In genomic region chr17:61487161-61487654, GRCh38 we compare ENCODE assay signal across 21 cellular contexts. TPM values are rescaled to one million over a fixed set of nuclear protein-coding genes. Genes with fewer than 3 reads are reported as not detected.
DNase-seq lines count a peak whose midpoint lies in the region; ATAC-seq, FAIRE-seq and TF ChIP-seq lines count a peak whose summit lies in the region.
"Had no signal": no experiment of that assay in that cellular context is flagged by ENCODE, and none has a peak within 500 bp of the region (broad histone marks: within the 10 kb centered on the region; RNA-seq: fewer than 3 reads in every experiment).

No MANE protein-coding gene starts in this region.

- no peak for TF ChIP-seq POLR2A in GM12892 (IDR thresholded peaks at IDR 0.05; ENCODE audit: low read depth, low read length)

- no peak for ATAC-seq in Right ventricle myocardium inferior
- ATAC-seq in naive thymus-derived CD8-positive, alpha-beta T cell = no peak
- ATAC-seq: A549, K562, PC-3 had no signal

- H3K9me3 ChIP-seq in cardiac muscle cell (ENCODE audit: low read depth) (no peaks in the 10 kb centered on the region), neuronal stem cell (replicated peaks in 1 of 2; ENCODE audit: control insufficient read depth in 2 of 2, insufficient read depth in 1 of 2, low read depth in 1 of 2, low read length in 2 of 2) (no peaks in the 10 kb centered on the region), GM23248 (ENCODE audit: low read depth) (no peaks in the 10 kb centered on the region)
- H3K9me3 ChIP-seq: A549, SJCRH30 had no signal

- H3K14ac ChIP-seq in neuronal stem cell (ENCODE audit: low read length) = no peak overlapping the region

- no peak overlapping the region for H3K4me3 ChIP-seq in cardiac muscle cell
- H3K4me3 ChIP-seq in neuronal stem cell (ENCODE audit: low read length in 2 of 2) = no peak overlapping the region
- H3K4me3 ChIP-seq in GM23248 = no peak overlapping the region
- H3K4me3 ChIP-seq: A549, GM23338, K562, SJCRH30 had no signal

- TF ChIP-seq CTCF in cardiac muscle cell (IDR thresholded peaks at IDR 0.05; ENCODE audit: low read depth, low read length) (no peak), glutamatergic neuron (IDR thresholded peaks at IDR 0.05; ENCODE audit: partially characterized antibody, unreplicated experiment) (no peak)

- CTCF ChIA-PET in HEK293T (lab: Yijun Ruan, JAX) = interaction anchor here (0.5 to 2.5 kb wide), 5 partner anchors 8 to 74 kb away, joined by 3 to 8 read pairs (median 5); no protein-coding TSS in a partner anchor

- no peaks in the 10 kb centered on the region for H3K9me2 ChIP-seq in GM23248 (ENCODE audit: insufficient read depth)

- no peaks in the 10 kb centered on the region for H3K79me2 ChIP-seq in GM23248 (ENCODE audit: insufficient read depth)

- H3K4ac ChIP-seq in neuronal stem cell (ENCODE audit: low read length) = no peak overlapping the region

- no peak overlapping the region for H3K9ac ChIP-seq in neuronal stem cell (ENCODE audit: low read depth, low read length, poor library complexity)
- no peak overlapping the region for H3K9ac ChIP-seq in GM23248

- H2BK12ac ChIP-seq in neuronal stem cell (ENCODE audit: low read length) = no peak overlapping the region

- H4K20me1 ChIP-seq in GM23248 (ENCODE audit: insufficient read depth) = no peaks in the 10 kb centered on the region

- peaks cover 3% of the 10 kb centered on the region for H3K27me3 Mint-ChIP-seq in glutamatergic neuron (ENCODE audit: unreplicated experiment)
- H3K27me3 Mint-ChIP-seq in naive thymus-derived CD8-positive, alpha-beta T cell = peaks cover 0 to 15% (median 0%) of the 10 kb centered on the region in 5 donors

- H2BK5ac ChIP-seq in neuronal stem cell (ENCODE audit: low read length) = no peak overlapping the region

- H3K36me3 Mint-ChIP-seq in glutamatergic neuron (ENCODE audit: unreplicated experiment) = no peaks in the 10 kb centered on the region
- H3K36me3 Mint-ChIP-seq in naive thymus-derived CD8-positive, alpha-beta T cell = no peaks in the 10 kb centered on the region
- H3K36me3 Mint-ChIP-seq: CD14-positive monocyte had no signal

- H3K4me1 ChIP-seq in cardiac muscle cell (ENCODE audit: low read depth) = peaks cover 37% of the 10 kb centered on the region
- peaks cover 3 to 10% of the 10 kb centered on the region in 2 donors for H3K4me1 ChIP-seq in neuronal stem cell (ENCODE audit: control insufficient read depth in 2 of 2, insufficient read depth in 1 of 2, low read depth in 1 of 2, low read length in 2 of 2)
- peaks cover 3% of the 10 kb centered on the region for H3K4me1 ChIP-seq in GM23248 (ENCODE audit: insufficient read depth)

- H3F3A ChIP-seq in GM23248 (ENCODE audit: insufficient read depth) = no peaks in the 10 kb centered on the region

- no peak for FAIRE-seq in GM12892 (lab: Jason Lieb, UNC)
- FAIRE-seq: A549, K562 had no signal

- H4K8ac ChIP-seq in neuronal stem cell (ENCODE audit: low read depth, low read length) = no peak overlapping the region

- H2BK15ac ChIP-seq in neuronal stem cell (ENCODE audit: low read length) = no peak overlapping the region

- H3K27me3 ChIP-seq in cardiac muscle cell = no peaks in the 10 kb centered on the region
- peaks cover 0 to 30% (median 0%) of the 10 kb centered on the region in 3 experiments for H3K27me3 ChIP-seq in neuronal stem cell (ENCODE audit: control insufficient read depth in 3 of 3, insufficient read depth in 3 of 3, low read depth in 1 of 3, low read length in 3 of 3)
- H3K27me3 ChIP-seq in GM23248 (replicated peaks; ENCODE audit: insufficient read depth) = no peaks in the 10 kb centered on the region
- H3K27me3 ChIP-seq: SJCRH30 had no signal

- peaks cover 58% of the 10 kb centered on the region for H3K4me1 Mint-ChIP-seq in glutamatergic neuron (ENCODE audit: low read depth, unreplicated experiment)
- H3K4me1 Mint-ChIP-seq in naive thymus-derived CD8-positive, alpha-beta T cell = no peaks in the 10 kb centered on the region
- H3K4me1 Mint-ChIP-seq: CD14-positive monocyte had no signal

- no peak overlapping the region for H2BK120ac ChIP-seq in neuronal stem cell (ENCODE audit: low read depth, low read length)

- peaks cover 5% of the 10 kb centered on the region for H3K9me3 Mint-ChIP-seq in glutamatergic neuron (ENCODE audit: unreplicated experiment)
- no peaks in the 10 kb centered on the region for H3K9me3 Mint-ChIP-seq in naive thymus-derived CD8-positive, alpha-beta T cell
- H3K9me3 Mint-ChIP-seq: CD14-positive monocyte, GM23338, HFFc6 had no signal

- intact Hi-C loops in Right ventricle myocardium inferior (cut with DNase I) = no loop called here

- H3K36me3 ChIP-seq in cardiac muscle cell (no peaks in the 10 kb centered on the region), neuronal stem cell (replicated peaks in 1 of 2; ENCODE audit: control insufficient read depth in 2 of 2, insufficient read depth in 2 of 2, low read length in 2 of 2) (no peaks in the 10 kb centered on the region), GM23248 (ENCODE audit: low read depth) (no peaks in the 10 kb centered on the region)
- H3K36me3 ChIP-seq: SJCRH30 had no signal

- in situ Hi-C loops in GM23248 (cut with MboI) = no loop called here

- H3K27ac ChIP-seq in cardiac muscle cell (peak overlapping the region; percentile 94), neuronal stem cell (replicated peaks; ENCODE audit: low read length) (no peak overlapping the region), GM23248 (no peak overlapping the region)
- H3K27ac ChIP-seq: RWPE1 had no signal

- H3K4me2 ChIP-seq in neuronal stem cell (ENCODE audit: insufficient read depth, low read length, poor library complexity, severe bottlenecking) (no peak overlapping the region), GM23248 (ENCODE audit: unreplicated experiment) (no peak overlapping the region)
- H3K4me2 ChIP-seq: A549, GM23338 had no signal

- H3K27ac Mint-ChIP-seq in glutamatergic neuron (ENCODE audit: unreplicated experiment) = peak overlapping the region; percentile 78
- no peak overlapping the region for H3K27ac Mint-ChIP-seq in naive thymus-derived CD8-positive, alpha-beta T cell
- H3K27ac Mint-ChIP-seq: CD14-positive monocyte, GM23338, HFFc6 had no signal

- POLR2A ChIA-PET in HEK293T (lab: Yijun Ruan, JAX) = interaction anchor here (0.8 to 5.2 kb wide), 3 partner anchors 8 to 19 kb away, joined by 4 to 40 read pairs (median 7); no protein-coding TSS in a partner anchor
- POLR2A ChIA-PET in naive thymus-derived CD8-positive, alpha-beta T cell (lab: Charles Lee) = no interaction called here

- no peak for DNase-seq in cardiac muscle cell (ENCODE audit: low read depth in 1 of 2, low spot score in 1 of 2)
- no peak for DNase-seq in Right ventricle myocardium inferior (ENCODE audit: missing footprints)
- no peak for DNase-seq in glutamatergic neuron
- no peak for DNase-seq in neuronal stem cell (ENCODE audit: low spot score)
- DNase-seq in HEK293T (ENCODE audit: extremely low spot score) = no peak
- no peak for DNase-seq in naive thymus-derived CD8-positive, alpha-beta T cell
- DNase-seq in GM12892 (ENCODE audit: insufficient read length) = no peak
- no peak for DNase-seq in GM23248
- DNase-seq: DMS53, NCI-H1417 treated with DMSO at 0.1 percent for 48 hours, NCI-H2029, NCI-H2171, NCI-H748 treated with DMSO at 0.1 percent for 48 hours, PC-3 had no signal

- no peak overlapping the region for H3K23ac ChIP-seq in neuronal stem cell (ENCODE audit: low read depth, low read length, poor library complexity)

- no peak overlapping the region for H2AK5ac ChIP-seq in neuronal stem cell (ENCODE audit: low read depth, low read length)

- no CpG with 5 or more reads among the region's 20 CpGs for WGBS in neuronal stem cell (ENCODE audit: extremely low coverage in 2 of 2, insufficient read length in 2 of 2, insufficient replicate concordance in 1 of 2), 2 donors
- WGBS in GM23248 (ENCODE audit: low coverage in 1 of 2, low lambda C conversion rate in 2 of 2, missing lambda C conversion rate in 2 of 2), 2 experiments = 47 to 57% methylated on average over 20 of the region's 20 CpGs

- H2AFZ ChIP-seq in neuronal stem cell (ENCODE audit: low read length) = no peak overlapping the region
- no peak overlapping the region for H2AFZ ChIP-seq in GM23248

- no peak overlapping the region for H4K91ac ChIP-seq in neuronal stem cell (ENCODE audit: low read depth, low read length, poor library complexity)

- H3K4me3 Mint-ChIP-seq in glutamatergic neuron (ENCODE audit: unreplicated experiment) = peak overlapping the region; percentile 37
- H3K4me3 Mint-ChIP-seq in naive thymus-derived CD8-positive, alpha-beta T cell = no peak overlapping the region
- H3K4me3 Mint-ChIP-seq: CD14-positive monocyte, GM23338, HFFc6 had no signal

- no peaks in the 10 kb centered on the region for H3K79me1 ChIP-seq in neuronal stem cell (ENCODE audit: low read depth, low read length)

- peak overlapping the region; percentile 21 for H3K18ac ChIP-seq in neuronal stem cell (ENCODE audit: low read length)

TF ChIP-seq in HEK293T, 16 proteins besides CTCF, POLR2A, EP300 and RAD21 (continues in another document):
- no peak for TF ChIP-seq ARNT (IDR thresholded peaks at IDR 0.05)
- TF ChIP-seq HDGF (IDR thresholded peaks at IDR 0.05; ENCODE audit: borderline replicate concordance) = no peak
- TF ChIP-seq NFRKB (IDR thresholded peaks at IDR 0.05) = no peak
- TF ChIP-seq SUZ12 (IDR thresholded peaks at IDR 0.05) = no peak
- no peak for TF ChIP-seq L3MBTL2 (conservative IDR thresholded peaks at IDR 0.05)
- no peak for TF ChIP-seq CTBP1 (IDR thresholded peaks at IDR 0.05; ENCODE audit: borderline replicate concordance)
- TF ChIP-seq ELF4 (IDR thresholded peaks at IDR 0.05) = no peak
- no peak for TF ChIP-seq SP1 (IDR thresholded peaks at IDR 0.05)
- TF ChIP-seq FOXM1 (IDR thresholded peaks at IDR 0.05; ENCODE audit: borderline replicate concordance) = no peak
- no peak for TF ChIP-seq ZNF384 (IDR thresholded peaks at IDR 0.05)
- TF ChIP-seq FOXA1 (IDR thresholded peaks at IDR 0.05) = no peak

RNA-seq across cellular contexts. Expression of gene TBX4, which starts 35.0 kb away (rescaled TPM):
- total RNA-seq in cardiac muscle cell = 1.6 and 1.9 TPM in 2 replicates
- polyA plus RNA-seq in cardiac muscle cell = 0.54 and 2.6 TPM in 2 replicates
- not detected for total RNA-seq in Right ventricle myocardium inferior
- not detected for total RNA-seq in glutamatergic neuron (ENCODE audit: unreplicated experiment)
- polyA plus RNA-seq in neuronal stem cell (2013, experiment 1 of 2) = not detected
- polyA plus RNA-seq in neuronal stem cell (2013, experiment 2 of 2) = not detected
- total RNA-seq in naive thymus-derived CD8-positive, alpha-beta T cell = not detected
- not detected for polyA plus RNA-seq in naive thymus-derived CD8-positive, alpha-beta T cell
- polyA plus RNA-seq in GM12892 (2012; ENCODE audit: missing spikeins) = not detected
- total RNA-seq in GM23248 (2014; rRNA removed; shearing (Covaris generic)) = not detected in 2 replicates
- polyA plus RNA-seq in GM23248 (2016; fragmentation: Nextera tagmentation; extraction: Ambion mirVana) = not detected in 2 replicates
- total RNA-seq: GM23338, K562, PC-3 had no signal
- polyA plus RNA-seq: CD14-positive monocyte, GM23338, K562 had no signal
